In the genomic region with DNA sequence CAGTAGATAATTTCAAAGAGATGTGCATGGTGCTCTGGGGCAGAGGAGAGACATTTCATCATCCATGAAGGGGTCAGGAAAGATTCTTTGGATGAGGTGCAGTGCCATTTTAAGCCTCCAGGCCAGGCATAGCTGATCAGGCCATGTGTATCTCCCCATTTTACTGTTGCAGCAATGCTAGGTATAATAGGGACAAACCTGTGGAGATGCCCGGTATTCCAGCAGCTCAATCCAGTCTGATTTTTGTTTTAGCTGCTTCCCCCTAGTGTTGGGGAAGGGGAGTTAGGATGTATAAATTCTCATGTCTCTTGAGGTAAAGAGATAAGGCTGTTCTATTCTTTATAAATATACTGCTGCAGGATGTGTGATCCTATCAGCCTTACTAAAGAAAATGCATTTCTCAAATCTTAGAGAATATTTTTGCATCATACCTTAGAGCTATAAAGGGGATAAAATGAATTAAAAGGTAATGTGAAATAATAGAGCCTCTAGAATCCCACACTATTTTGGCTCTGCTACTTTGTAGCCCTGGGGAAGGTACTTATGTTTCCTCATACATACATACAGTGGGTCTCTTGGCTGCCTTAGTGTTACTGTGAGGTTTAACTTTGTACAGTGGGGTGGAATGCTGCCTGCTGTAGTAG, we compare ENCODE assay signal across 8 cellular contexts. TPM values are rescaled to one million over a fixed set of nuclear protein-coding genes. Genes with fewer than 3 reads are reported as not detected.
DNase-seq lines count a peak whose midpoint lies in the region; ATAC-seq, FAIRE-seq and TF ChIP-seq lines count a peak whose summit lies in the region.

No MANE protein-coding gene starts in this region.

- POLR2A ChIA-PET in A549 (lab: Yijun Ruan, JAX), result interaction anchor here (0.6 to 1.5 kb wide), 5 partner anchors 9 to 141 kb away, joined by 3 to 4 read pairs (median 3); no protein-coding TSS in a partner anchor
- POLR2A ChIA-PET in activated CD4-positive, alpha-beta memory T cell treated with anti-CD3 and anti-CD28 coated beads for 36 hours (lab: Charles Lee), result interaction anchor here (0.8 to 2.0 kb wide), 3 partner anchors 14 to 130 kb away, joined by 3 to 6 read pairs (median 3); no protein-coding TSS in a partner anchor

- H3K4me2 ChIP-seq in A549, result peak overlapping the region; percentile 52

- peak; percentile 60 for TF ChIP-seq CTCF in A549 (IDR thresholded peaks at IDR 0.05)
- no peak for TF ChIP-seq CTCF in omental fat pad (IDR thresholded peaks at IDR 0.05)

- 0 out of 6 replicates have a peak overlapping the region, but pooled peaks of 1 of the 2 experiments have one; percentile 7 for H3K27ac ChIP-seq in A549

- peak overlapping the region; percentile 72 for H3K27ac Mint-ChIP-seq in activated CD4-positive, alpha-beta memory T cell treated with anti-CD3 and anti-CD28 coated beads for 36 hours
- peak overlapping the region in 4 of 6 donors; percentile 14 to 74 (median 51) for H3K27ac Mint-ChIP-seq in immature natural killer cell

- no peaks in the 10 kb centered on the region for H3K27me3 Mint-ChIP-seq in activated CD4-positive, alpha-beta memory T cell treated with anti-CD3 and anti-CD28 coated beads for 36 hours
- peaks cover 6 to 12% (median 10%) of the 10 kb centered on the region in 3 donors for H3K27me3 Mint-ChIP-seq in immature natural killer cell (ENCODE audit: low read depth in 3 of 3)

- no peaks in the 10 kb centered on the region for H3K9me3 Mint-ChIP-seq in activated CD4-positive, alpha-beta memory T cell treated with anti-CD3 and anti-CD28 coated beads for 36 hours
- H3K9me3 Mint-ChIP-seq in immature natural killer cell, result no peaks in the 10 kb centered on the region

- H3K4me3 ChIP-seq in A549, result no peak overlapping the region

- TF ChIP-seq EP300 in A549 (IDR thresholded peaks at IDR 0.05), result no peak

- WGBS in A549 (ENCODE audit: missing lambda C conversion rate), result 7% methylated on average over 1 of the region's 1 CpG

- TF ChIP-seq POLR2A in A549 (IDR thresholded peaks at IDR 0.05; ENCODE audit: low read length) (no peak), GM18505 (IDR thresholded peaks at IDR 0.05; ENCODE audit: borderline replicate concordance, extremely low read depth, insufficient read depth, insufficient read length) (peak; percentile 14)

- H3K4me3 Mint-ChIP-seq in activated CD4-positive, alpha-beta memory T cell treated with anti-CD3 and anti-CD28 coated beads for 36 hours, result peak overlapping the region; percentile 12
- peak overlapping the region in 4 of 5 donors; percentile 16 to 56 (median 36) for H3K4me3 Mint-ChIP-seq in immature natural killer cell

- peaks cover 73% of the 10 kb centered on the region for H3K36me3 Mint-ChIP-seq in activated CD4-positive, alpha-beta memory T cell treated with anti-CD3 and anti-CD28 coated beads for 36 hours
- peaks cover 20 to 37% (median 28%) of the 10 kb centered on the region in 3 donors for H3K36me3 Mint-ChIP-seq in immature natural killer cell

- no peaks in the 10 kb centered on the region for H3K9me3 ChIP-seq in A549

- H3K4me1 ChIP-seq in A549, result peaks cover 26% of the 10 kb centered on the region

- peak; percentile 56 to 65 for TF ChIP-seq RAD21 in A549 (conservative IDR thresholded peaks at IDR 0.05 in 1 of 2, IDR thresholded peaks at IDR 0.05 in 1 of 2)

- DNase-seq in A549 (ENCODE audit: low read depth in 1 of 2, low spot score in 1 of 2) (peak; percentile 64 to 75), immature natural killer cell (no peak), posterior vena cava (ENCODE audit: low spot score) (no peak), omental fat pad (ENCODE audit: low spot score) (no peak), C1 segment of cervical spinal cord (lab: John Stamatoyannopoulos, UW) (no peak), dedifferentiated amniotic fluid mesenchymal stem cell (ENCODE audit: extremely low spot score) (no peak)
- no peak for DNase-seq in activated CD4-positive, alpha-beta memory T cell treated with anti-CD3 and anti-CD28 coated beads for 36 hours

- no peak for FAIRE-seq in A549 (lab: Jason Lieb, UNC)

- ATAC-seq in A549, result peak; percentile 72 to 87
- no peak for ATAC-seq in GM18505 (IDR thresholded peaks at IDR 0.05; ENCODE audit: unreplicated experiment)
- ATAC-seq in omental fat pad (ENCODE audit: low FRiP score), result no peak

- intact Hi-C loops in activated CD4-positive, alpha-beta memory T cell treated with anti-CD3 and anti-CD28 coated beads for 36 hours (cut with micrococcal nuclease), result loop anchor here (10.0 kb wide), 1 partner anchor 346 kb away; no protein-coding TSS in a partner anchor
- intact Hi-C loops in posterior vena cava (cut with DNase I), result loop anchor here (5.0 to 10.0 kb wide), 4 partner anchors 104 to 906 kb away; a partner anchor contains a TSS

- CTCF ChIA-PET in A549 (lab: Yijun Ruan, JAX), result interaction anchor here (0.6 to 2.8 kb wide), 20 partner anchors 9 to 156 kb away, joined by 3 to 17 read pairs (median 4); no protein-coding TSS in a partner anchor
- CTCF ChIA-PET in activated CD4-positive, alpha-beta memory T cell treated with anti-CD3 and anti-CD28 coated beads for 36 hours (lab: Charles Lee), result interaction anchor here (0.6 to 2.5 kb wide), 16 partner anchors 9 to 349 kb away, joined by 3 to 22 read pairs (median 3); no protein-coding TSS in a partner anchor

- H3K4me1 Mint-ChIP-seq in activated CD4-positive, alpha-beta memory T cell treated with anti-CD3 and anti-CD28 coated beads for 36 hours (ENCODE audit: low read depth), result peaks cover 62% of the 10 kb centered on the region
- peaks cover 72 to 93% of the 10 kb centered on the region in 2 donors for H3K4me1 Mint-ChIP-seq in immature natural killer cell

TF ChIP-seq in A549, 52 proteins besides CTCF, POLR2A, EP300 and RAD21:
- TF ChIP-seq, protein P1, sequence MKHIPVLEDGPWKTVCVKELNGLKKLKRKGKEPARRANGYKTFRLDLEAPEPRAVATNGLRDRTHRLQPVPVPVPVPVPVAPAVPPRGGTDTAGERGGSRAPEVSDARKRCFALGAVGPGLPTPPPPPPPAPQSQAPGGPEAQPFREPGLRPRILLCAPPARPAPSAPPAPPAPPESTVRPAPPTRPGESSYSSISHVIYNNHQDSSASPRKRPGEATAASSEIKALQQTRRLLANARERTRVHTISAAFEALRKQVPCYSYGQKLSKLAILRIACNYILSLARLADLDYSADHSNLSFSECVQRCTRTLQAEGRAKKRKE (CRISPR knock-in tag; IDR thresholded peaks at IDR 0.05; ENCODE audit: low read depth), result no peak
- TF ChIP-seq SMC3 (IDR thresholded peaks at IDR 0.05) (peak; percentile 67), MYC (IDR thresholded peaks at IDR 0.05; ENCODE audit: borderline replicate concordance, low read length) (no peak), HOXA7 (CRISPR knock-in tag; IDR thresholded peaks at IDR 0.05) (no peak)

RNA-seq across cellular contexts. Expression of a gene that starts 5.2 kb away (rescaled TPM):
- polyA plus RNA-seq in A549 (2011; rRNA removed), result 94.0 and 120 TPM in 2 replicates
- polyA plus RNA-seq in A549 (2012; cell fraction: cytosol; rRNA removed), result 22.4 and 24.2 TPM in 2 replicates
- polyA plus RNA-seq in A549 (2012; cell fraction: nucleus; rRNA removed), result 8.1 and 14.0 TPM in 2 replicates
- polyA plus RNA-seq in A549 (2017; fragmentation: RNase III; extraction: RNeasy Plus Mini Kit Qiagen cat#74134 plus additional on column Dnase treatment), result 101 to 114 TPM (median 104 TPM) in 3 replicates
- 45.7 and 47.9 TPM in 2 replicates for polyA minus RNA-seq in A549 (2011; rRNA and poly(A)+ RNA removed)
- 100 to 1,000 TPM; 204 to 209 TPM for total RNA-seq in activated CD4-positive, alpha-beta memory T cell treated with anti-CD3 and anti-CD28 coated beads for 36 hours
- 10 to 100 TPM; 29.4 to 44.4 (median 30.9) TPM for polyA plus RNA-seq in immature natural killer cell
- total RNA-seq in posterior vena cava, result 100 to 1,000 TPM; 124 to 160 TPM
- total RNA-seq in omental fat pad, result 100 to 1,000 TPM; 103 to 290 (median 213) TPM

Comparison
In these comparisons a context has a peak if more than half of its experiments do, and no peak if none do; other contexts are left out.
1. ATAC-seq: peak in A549 (2 of 2); none in GM18505 (single experiment) and omental fat pad (single experiment).
2. DNase-seq: peak in A549 (2 of 2); none in activated CD4-positive, alpha-beta memory T cell treated with anti-CD3 and anti-CD28 coated beads for 36 hours (single experiment), immature natural killer cell (0 of 3), posterior vena cava (single experiment), omental fat pad (single experiment), C1 segment of cervical spinal cord (0 of 14) and dedifferentiated amniotic fluid mesenchymal stem cell (single experiment).